Comparison of ENCODE assay signal across 29 cellular contexts in genomic region chr2:119649364-119649917, GRCh38. TPM values are rescaled to one million over a fixed set of nuclear protein-coding genes. Genes with fewer than 3 reads are reported as not detected.
A peak's percentile ranks its signal among the peaks of the same experiment; 100 is the strongest.
DNase-seq lines count a peak whose midpoint lies in the region; ATAC-seq and TF ChIP-seq lines count a peak whose summit lies in the region.
"Had no signal": no experiment of that assay in that cellular context is flagged by ENCODE, and none has a peak within 500 bp of the region (broad histone marks: within the 10 kb centered on the region; RNA-seq: fewer than 3 reads in every experiment).

No MANE protein-coding gene starts in this region.

- TF ChIP-seq POLR2A in testis (IDR thresholded peaks at IDR 0.05), result no peak

- H3K4me3 ChIP-seq in testis, result no peak overlapping the region
- H3K4me3 ChIP-seq: prostate gland, smooth muscle cell, upper lobe of left lung had no signal

- TF ChIP-seq CTCF in testis (IDR thresholded peaks at IDR 0.05), result no peak

- no peaks in the 10 kb centered on the region for H3K36me3 ChIP-seq in testis (ENCODE audit: low read depth, missing control alignments)
- H3K36me3 ChIP-seq: BE2C, prostate gland, upper lobe of left lung had no signal

- H3K9me3 ChIP-seq in testis, result no peaks in the 10 kb centered on the region
- H3K9me3 ChIP-seq: BE2C, prostate gland had no signal

- H3K36me3 Mint-ChIP-seq in activated T-cell treated with anti-CD3 and anti-CD28 coated beads, Interleukin-2, amount 50 U/mL, for 72 hours (ENCODE audit: insufficient read depth in 2 of 2), result no peaks in the 10 kb centered on the region
- H3K36me3 Mint-ChIP-seq in activated T-cell treated with anti-CD3 and anti-CD28 coated beads, Interleukin-2, amount 50 U/mL, for 4 hours (ENCODE audit: insufficient read depth), result no peaks in the 10 kb centered on the region
- no peaks in the 10 kb centered on the region for H3K36me3 Mint-ChIP-seq in immature natural killer cell
- peaks cover 0 to 7% (median 0%) of the 10 kb centered on the region in 3 donors for H3K36me3 Mint-ChIP-seq in naive thymus-derived CD8-positive, alpha-beta T cell
- H3K36me3 Mint-ChIP-seq: mesothelial cell of epicardium had no signal

- no peak overlapping the region for H3K27ac ChIP-seq in testis
- H3K27ac ChIP-seq: 22Rv1, HL-60, prostate gland, upper lobe of left lung had no signal

- DNase-seq in activated T-cell treated with anti-CD3 and anti-CD28 coated beads, Interleukin-2, amount 50 U/mL, for 72 hours, result no peak
- no peak for DNase-seq in activated T-cell treated with anti-CD3 and anti-CD28 coated beads, Interleukin-2, amount 50 U/mL, for 4 hours
- DNase-seq in RPMI7951 (ENCODE audit: low read depth) (peak; percentile 40), testis (peak; percentile 61), head of caudate nucleus (no peak), immature natural killer cell (no peak)
- no peak for DNase-seq in naive thymus-derived CD8-positive, alpha-beta T cell
- DNase-seq: activated CD4-positive, alpha-beta T cell treated with anti-CD3 and anti-CD28 coated beads, Interleukin-2, amount 50 U/mL, for 4 hours; amygdala; BE2C; Caco-2; effector memory CD4-positive, alpha-beta T cell; KBM-7; left colon; NCI-H1048; NCI-H2081 treated with DMSO at 0.1 percent for 48 hours; NCI-H524; nephron progenitor cell; Right ventricle myocardium superior; stimulated activated CD4-positive, alpha-beta T cell treated with anti-CD3 and anti-CD28 coated beads, Interleukin-4, amount 100 ng/mL, for 1 hour; stimulated activated naive CD8-positive, alpha-beta T cell treated with anti-CD3 and anti-CD28 coated beads, Interleukin-15, amount 100 ng/mL, for 72 hours; upper lobe of left lung had no signal

- H3K9me3 Mint-ChIP-seq in activated T-cell treated with anti-CD3 and anti-CD28 coated beads, Interleukin-2, amount 50 U/mL, for 72 hours, result no peaks in the 10 kb centered on the region
- peaks cover 4% of the 10 kb centered on the region for H3K9me3 Mint-ChIP-seq in activated T-cell treated with anti-CD3 and anti-CD28 coated beads, Interleukin-2, amount 50 U/mL, for 4 hours
- peaks cover 0 to 1% (median 0%) of the 10 kb centered on the region in 6 donors for H3K9me3 Mint-ChIP-seq in immature natural killer cell
- peaks cover 0 to 14% (median 0%) of the 10 kb centered on the region in 9 donors for H3K9me3 Mint-ChIP-seq in naive thymus-derived CD8-positive, alpha-beta T cell
- H3K9me3 Mint-ChIP-seq: stimulated activated naive CD8-positive, alpha-beta T cell treated with anti-CD3 and anti-CD28 coated beads, Interleukin-15, amount 100 ng/mL, for 72 hours had no signal

- H3K27ac Mint-ChIP-seq in activated T-cell treated with anti-CD3 and anti-CD28 coated beads, Interleukin-2, amount 50 U/mL, for 72 hours, result peak overlapping the region; percentile 36
- H3K27ac Mint-ChIP-seq in immature natural killer cell, result no peak overlapping the region
- no peak overlapping the region for H3K27ac Mint-ChIP-seq in naive thymus-derived CD8-positive, alpha-beta T cell
- H3K27ac Mint-ChIP-seq: mesothelial cell of epicardium; nephron progenitor cell; stimulated activated naive CD8-positive, alpha-beta T cell treated with anti-CD3 and anti-CD28 coated beads, Interleukin-15, amount 100 ng/mL, for 72 hours had no signal

- no peaks in the 10 kb centered on the region for H3K4me1 Mint-ChIP-seq in activated T-cell treated with anti-CD3 and anti-CD28 coated beads, Interleukin-2, amount 50 U/mL, for 72 hours (ENCODE audit: low read depth)
- H3K4me1 Mint-ChIP-seq in activated T-cell treated with anti-CD3 and anti-CD28 coated beads, Interleukin-2, amount 50 U/mL, for 4 hours (ENCODE audit: low read depth), result peaks cover 3% of the 10 kb centered on the region
- no peaks in the 10 kb centered on the region for H3K4me1 Mint-ChIP-seq in immature natural killer cell
- H3K4me1 Mint-ChIP-seq in naive thymus-derived CD8-positive, alpha-beta T cell, result peaks cover 0 to 4% (median 0%) of the 10 kb centered on the region in 4 donors
- H3K4me1 Mint-ChIP-seq: stimulated activated naive CD8-positive, alpha-beta T cell treated with anti-CD3 and anti-CD28 coated beads, Interleukin-15, amount 100 ng/mL, for 72 hours had no signal

- H3K27me3 ChIP-seq in testis, result no peaks in the 10 kb centered on the region
- H3K27me3 ChIP-seq: BE2C, upper lobe of left lung had no signal

- no peak overlapping the region for H3K4me3 Mint-ChIP-seq in activated T-cell treated with anti-CD3 and anti-CD28 coated beads, Interleukin-2, amount 50 U/mL, for 72 hours
- no peak overlapping the region for H3K4me3 Mint-ChIP-seq in activated T-cell treated with anti-CD3 and anti-CD28 coated beads, Interleukin-2, amount 50 U/mL, for 4 hours
- H3K4me3 Mint-ChIP-seq in immature natural killer cell, result no peak overlapping the region
- H3K4me3 Mint-ChIP-seq in naive thymus-derived CD8-positive, alpha-beta T cell, result no peak overlapping the region
- H3K4me3 Mint-ChIP-seq: mesothelial cell of epicardium; nephron progenitor cell; stimulated activated naive CD8-positive, alpha-beta T cell treated with anti-CD3 and anti-CD28 coated beads, Interleukin-15, amount 100 ng/mL, for 72 hours had no signal

- H3K27me3 Mint-ChIP-seq in activated T-cell treated with anti-CD3 and anti-CD28 coated beads, Interleukin-2, amount 50 U/mL, for 72 hours (ENCODE audit: low read depth), result peaks cover 16% of the 10 kb centered on the region
- peaks cover 5% of the 10 kb centered on the region for H3K27me3 Mint-ChIP-seq in activated T-cell treated with anti-CD3 and anti-CD28 coated beads, Interleukin-2, amount 50 U/mL, for 4 hours (ENCODE audit: low read depth)
- peaks cover 0 to 26% (median 4%) of the 10 kb centered on the region in 3 donors for H3K27me3 Mint-ChIP-seq in immature natural killer cell (ENCODE audit: low read depth in 3 of 3)
- peaks cover 0 to 16% (median 3%) of the 10 kb centered on the region in 5 donors for H3K27me3 Mint-ChIP-seq in naive thymus-derived CD8-positive, alpha-beta T cell
- H3K27me3 Mint-ChIP-seq: stimulated activated naive CD8-positive, alpha-beta T cell treated with anti-CD3 and anti-CD28 coated beads, Interleukin-15, amount 100 ng/mL, for 72 hours had no signal

- no peak for ATAC-seq in activated T-cell treated with anti-CD3 and anti-CD28 coated beads, Interleukin-2, amount 50 U/mL, for 72 hours (replicated peaks in 1 of 2)
- ATAC-seq in activated T-cell treated with anti-CD3 and anti-CD28 coated beads, Interleukin-2, amount 50 U/mL, for 4 hours, result no peak
- ATAC-seq in esophagus mucosa, result peak; percentile 57
- no peak for ATAC-seq in naive thymus-derived CD8-positive, alpha-beta T cell
- ATAC-seq: HCT116; left colon; stimulated activated naive CD8-positive, alpha-beta T cell treated with anti-CD3 and anti-CD28 coated beads, Interleukin-15, amount 100 ng/mL, for 72 hours had no signal

- H3K4me1 ChIP-seq in testis, result no peaks in the 10 kb centered on the region
- H3K4me1 ChIP-seq: BE2C, Caco-2, prostate gland had no signal

- intact Hi-C loops in testis (cut with DNase I; ENCODE audit: low total_unique reads) (no loop called here), head of caudate nucleus (cut with DNase I) (no loop called here)

- WGBS in testis, 2 donors, result 66 to 73% methylated on average over 5 of the region's 5 CpGs

- POLR2A ChIA-PET in naive thymus-derived CD8-positive, alpha-beta T cell (lab: Charles Lee), result no interaction called here

RNA-seq across cellular contexts. Expression of gene TMEM177, which starts 29.6 kb away (rescaled TPM):
- 10 to 100 TPM in 1 of 2 donors, 1 to 10 TPM in 1; 6.8 to 11.0 TPM for total RNA-seq in activated T-cell treated with anti-CD3 and anti-CD28 coated beads, Interleukin-2, amount 50 U/mL, for 72 hours
- total RNA-seq in activated T-cell treated with anti-CD3 and anti-CD28 coated beads, Interleukin-2, amount 50 U/mL, for 4 hours, result 10 to 100 TPM; 13.6 to 19.3 (median 16.4) TPM
- 9.0 and 10.8 TPM in 2 replicates for total RNA-seq in RPMI7951 (2014; rRNA removed; shearing (Covaris generic))
- total RNA-seq in esophagus mucosa (5.3 TPM), testis (10 to 100 TPM; 26.4 to 28.8 TPM)
- polyA plus RNA-seq in testis (ENCODE audit: insufficient read depth, low read depth, low replicate concordance) (19.0 TPM), immature natural killer cell (1 to 10 TPM; 2.8 to 7.3 (median 3.6) TPM)
- 10 to 100 TPM; 17.8 to 18.3 TPM for total RNA-seq in naive thymus-derived CD8-positive, alpha-beta T cell
- polyA plus RNA-seq in naive thymus-derived CD8-positive, alpha-beta T cell, result 10 to 100 TPM; 10.2 to 18.2 (median 15.5) TPM

Comparison
In these comparisons a context has a peak if more than half of its experiments do, and no peak if none do; other contexts are left out.
1. DNase-seq: peak in RPMI7951 (single experiment) and testis (single experiment); none in activated T-cell treated with anti-CD3 and anti-CD28 coated beads, Interleukin-2, amount 50 U/mL, for 72 hours (0 of 2), activated T-cell treated with anti-CD3 and anti-CD28 coated beads, Interleukin-2, amount 50 U/mL, for 4 hours (single experiment), head of caudate nucleus (0 of 42), immature natural killer cell (0 of 3) and naive thymus-derived CD8-positive, alpha-beta T cell (0 of 10).